ENCODE assay signal across 11 cellular contexts in genomic region chr7:155293721-155294642, GRCh38.
"Had no signal": no experiment of that assay in that cellular context is flagged by ENCODE, and none has a peak within 500 bp of the region (broad histone marks: within the 10 kb centered on the region; RNA-seq: fewer than 3 reads in every experiment).

No MANE protein-coding gene starts in this region.

- H3K9ac ChIP-seq: parathyroid adenoma had no signal

- H3K79me2 ChIP-seq: parathyroid adenoma had no signal

- H3K27ac ChIP-seq: parathyroid adenoma, tibial artery had no signal

- H3K4me3 Mint-ChIP-seq: activated naive CD8-positive, alpha-beta T cell treated with anti-CD3 and anti-CD28 coated beads for 36 hours; activated T-cell treated with anti-CD3 and anti-CD28 coated beads, Interleukin-2, amount 50 U/mL, for 4 hours; endodermal cell; memory B cell; T-helper 17 cell had no signal

- H3K4me3 ChIP-seq: smooth muscle cell, tibial artery had no signal

- H3K27me3 Mint-ChIP-seq: activated naive CD8-positive, alpha-beta T cell treated with anti-CD3 and anti-CD28 coated beads for 36 hours had no signal

- H3K36me3 ChIP-seq: tibial artery had no signal

- H3K4me2 ChIP-seq: smooth muscle cell had no signal

- ATAC-seq: activated T-cell treated with anti-CD3 and anti-CD28 coated beads, Interleukin-2, amount 50 U/mL, for 4 hours; T-helper 17 cell had no signal

- DNase-seq: activated CD4-positive, alpha-beta T cell treated with anti-CD3 and anti-CD28 coated beads, Interleukin-2, amount 50 U/mL, for 1 hour; activated CD4-positive, CD25-positive, alpha-beta regulatory T cell; activated gamma-delta T cell treated with Interleukin-2 at 50 U/mL for 16 hours; activated naive CD8-positive, alpha-beta T cell treated with anti-CD3 and anti-CD28 coated beads for 36 hours; activated T-cell treated with anti-CD3 and anti-CD28 coated beads, Interleukin-2, amount 50 U/mL, for 4 hours; endodermal cell; T-helper 17 cell; tibial artery had no signal

- H3K27me3 ChIP-seq: tibial artery had no signal

- H2AFZ ChIP-seq: parathyroid adenoma had no signal

- H3K4me1 ChIP-seq: parathyroid adenoma had no signal

- H3K27ac Mint-ChIP-seq: activated naive CD8-positive, alpha-beta T cell treated with anti-CD3 and anti-CD28 coated beads for 36 hours; endodermal cell; memory B cell; T-helper 17 cell had no signal

- H3K9me3 Mint-ChIP-seq: activated naive CD8-positive, alpha-beta T cell treated with anti-CD3 and anti-CD28 coated beads for 36 hours; activated T-cell treated with anti-CD3 and anti-CD28 coated beads, Interleukin-2, amount 50 U/mL, for 4 hours; endodermal cell; memory B cell had no signal

- H3K9me3 ChIP-seq: tibial artery had no signal
